Comparison of ENCODE assay signal across 8 cellular contexts in genomic region chr1:225766967-225767413, GRCh38. TPM values are rescaled to one million over a fixed set of nuclear protein-coding genes. Genes with fewer than 3 reads are reported as not detected.
DNase-seq lines count a peak whose midpoint lies in the region; ATAC-seq and TF ChIP-seq lines count a peak whose summit lies in the region.

No MANE protein-coding gene starts in this region.

- peaks cover 4% of the 10 kb centered on the region for H3K27me3 Mint-ChIP-seq in glutamatergic neuron (ENCODE audit: unreplicated experiment)

- H3K9me3 Mint-ChIP-seq in glutamatergic neuron (ENCODE audit: unreplicated experiment), result peaks cover 9% of the 10 kb centered on the region

- H3K27ac ChIP-seq in skeletal muscle tissue (ENCODE audit: low read depth, low read length), result peak overlapping the region; percentile 88

- DNase-seq in GM10248 (ENCODE audit: extremely low spot score) (peak; percentile 15), T1000 (lab: John Stamatoyannopoulos, UW) (peak; percentile 59), Right ventricle myocardium superior (peak; percentile 59), NCI-H187 (lab: John Stamatoyannopoulos, UW) (no peak), glutamatergic neuron (no peak)

- H3K4me1 Mint-ChIP-seq in glutamatergic neuron (ENCODE audit: low read depth, unreplicated experiment), result peaks cover 32% of the 10 kb centered on the region

- peak overlapping the region; percentile 41 to 62 (median 54) for H3K4me3 ChIP-seq in skeletal muscle tissue (ENCODE audit: low read length in 3 of 3)

- H3K4me1 ChIP-seq in skeletal muscle tissue (ENCODE audit: control insufficient read depth in 3 of 3, insufficient read depth in 3 of 3, low read length in 3 of 3), result peaks cover 43 to 54% (median 49%) of the 10 kb centered on the region in 3 donors

- no peaks in the 10 kb centered on the region for H3K27me3 ChIP-seq in skeletal muscle tissue (ENCODE audit: control insufficient read depth in 3 of 3, insufficient read depth in 3 of 3, low read length in 3 of 3)

- intact Hi-C loops in Right ventricle myocardium superior (cut with DNase I), result loop anchor here (5.0 kb wide), 1 partner anchor 110 kb away; no protein-coding TSS in a partner anchor

- H3K36me3 ChIP-seq in skeletal muscle tissue (ENCODE audit: control insufficient read depth in 3 of 3, insufficient read depth in 3 of 3, low read length in 3 of 3), result no peaks in the 10 kb centered on the region

- H3K36me3 Mint-ChIP-seq in glutamatergic neuron (ENCODE audit: unreplicated experiment), result no peaks in the 10 kb centered on the region

- TF ChIP-seq CTCF in GM10248 (IDR thresholded peaks at IDR 0.05; ENCODE audit: control extremely low read depth, extremely low read depth, low read depth, missing control alignments), result no peak
- no peak for TF ChIP-seq CTCF in glutamatergic neuron (IDR thresholded peaks at IDR 0.05; ENCODE audit: partially characterized antibody, unreplicated experiment)

- no peak overlapping the region for H3K4me3 Mint-ChIP-seq in glutamatergic neuron (ENCODE audit: unreplicated experiment)

- peak overlapping the region; percentile 34 to 65 (median 54) for H3K9ac ChIP-seq in skeletal muscle tissue (ENCODE audit: low read depth in 1 of 3, low read length in 3 of 3)

- no peaks in the 10 kb centered on the region for H3K9me3 ChIP-seq in skeletal muscle tissue (ENCODE audit: control insufficient read depth in 3 of 3, low read length in 3 of 3)

- CTCF ChIA-PET in GM10248 (lab: Yijun Ruan, JAX), result interaction anchor here (0.5 to 7.3 kb wide), 4 partner anchors 12 to 288 kb away, joined by 3 to 57 read pairs (median 4); partner anchors contain the start of gene SRP9

- no peak overlapping the region for H3K27ac Mint-ChIP-seq in glutamatergic neuron (ENCODE audit: unreplicated experiment)

- POLR2A ChIA-PET in GM10248 (lab: Yijun Ruan, JAX), result no interaction called here

- ATAC-seq in Right ventricle myocardium superior (ENCODE audit: poor library complexity), result peak; percentile 52
- ATAC-seq in HG02938 (IDR thresholded peaks at IDR 0.05; ENCODE audit: unreplicated experiment), result no peak
- no peak for ATAC-seq in GM19324 (IDR thresholded peaks at IDR 0.05; ENCODE audit: low FRiP score, unreplicated experiment)

RNA-seq across cellular contexts. Expression of gene SRP9, which starts 10.6 kb away (rescaled TPM):
- total RNA-seq in Right ventricle myocardium superior (188 TPM), skeletal muscle tissue (139 TPM), glutamatergic neuron (ENCODE audit: unreplicated experiment) (364 TPM)

RNA-seq across cellular contexts. Expression of gene EPHX1, which starts 42.9 kb away (rescaled TPM):
- 68.6 TPM for total RNA-seq in Right ventricle myocardium superior
- 13.0 TPM for total RNA-seq in skeletal muscle tissue
- 60.4 TPM for total RNA-seq in glutamatergic neuron (ENCODE audit: unreplicated experiment)

Comparison
In these comparisons a context has a peak if more than half of its experiments do, and no peak if none do; other contexts are left out.
1. DNase-seq: peak in GM10248 (single experiment), T1000 (single experiment) and Right ventricle myocardium superior (single experiment); none in NCI-H187 (0 of 2) and glutamatergic neuron (single experiment).